In the genomic region with DNA sequence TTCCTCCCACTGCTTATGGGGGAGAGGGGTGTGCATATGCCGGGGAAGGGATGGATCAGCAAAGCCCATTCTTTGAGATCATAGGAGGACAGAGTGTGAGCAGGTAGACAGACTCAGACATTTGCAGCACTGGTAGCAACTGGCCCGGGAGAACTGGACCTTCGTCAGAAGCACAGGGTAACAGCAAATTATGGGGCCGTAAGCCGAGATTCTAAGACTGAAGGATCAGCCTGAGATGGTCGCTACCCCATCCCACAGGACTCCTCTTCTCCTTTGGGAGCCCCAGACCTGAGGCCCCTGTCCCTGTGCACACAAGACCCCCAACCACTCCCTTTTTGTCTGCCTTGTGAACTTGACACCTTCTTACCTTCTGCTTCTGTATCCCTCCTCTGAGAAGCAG, we compare ENCODE assay signal across 23 cellular contexts.
"Had no signal": no experiment of that assay in that cellular context is flagged by ENCODE, and none has a peak within 500 bp of the region (broad histone marks: within the 10 kb centered on the region; RNA-seq: fewer than 3 reads in every experiment).

No MANE protein-coding gene starts in this region.

- H3K36me3 ChIP-seq: esophagus muscularis mucosa, right lobe of liver, stomach, suprapubic skin, tibial nerve had no signal

- H3K27ac Mint-ChIP-seq: activated B cell treated with CpG ODN at 0.5 μM for 24 hours; activated naive CD4-positive, alpha-beta T cell treated with anti-CD3 and anti-CD28 coated beads, Interleukin-2, amount 10 ng/mL, durations not matched to agents 7 days and 5 days; activated T-cell treated with anti-CD3 and anti-CD28 coated beads, Interleukin-2, amount 50 U/mL, for 24 hours; activated T-helper 2 cell treated with anti-CD3 and anti-CD28 coated beads, Interferon-gamma antibody, Interleukin-2, Interleukin-4, amounts not matched to agents 10 μg/mL and 5 μg/mL and 100 μg/mL, durations not matched to agents 14 hours and 24 hours and 36 hours; memory B cell; stimulated activated memory B cell treated with anti-CD40 and anti-IgM and Interleukin-4, amounts not matched to agents 10 μg/mL and 1 μg/mL and 100 μg/mL, for 72 hours; T-cell had no signal

- H3K27me3 ChIP-seq: esophagus muscularis mucosa, hepatocyte, right lobe of liver, stomach had no signal

- H3K27me3 Mint-ChIP-seq: activated B cell treated with CpG ODN at 0.5 μM for 24 hours had no signal

- H3K4me3 ChIP-seq: esophagus muscularis mucosa, hepatocyte, right lobe of liver, stomach, suprapubic skin, tibial nerve had no signal

- H3K36me3 Mint-ChIP-seq: activated naive CD4-positive, alpha-beta T cell treated with anti-CD3 and anti-CD28 coated beads, Interleukin-2, amount 10 ng/mL, durations not matched to agents 7 days and 5 days; brain; memory B cell; stimulated activated memory B cell treated with anti-CD40 and anti-IgM and Interleukin-4, amounts not matched to agents 10 μg/mL and 1 μg/mL and 100 μg/mL, for 72 hours; T-cell had no signal

- DNase-seq: activated B cell treated with CpG ODN at 0.5 μM for 24 hours; activated CD4-positive, alpha-beta T cell treated with anti-CD3 and anti-CD28 coated beads for 4 hours; activated CD4-positive, alpha-beta T cell treated with anti-CD3 and anti-CD28 coated beads, Interleukin-2, amount 50 U/mL, for 48 hours; activated naive CD4-positive, alpha-beta T cell treated with anti-CD3 and anti-CD28 coated beads, Interleukin-2, amount 10 ng/mL, durations not matched to agents 7 days and 5 days; activated T-cell treated with anti-CD3 and anti-CD28 coated beads, Interleukin-2, amount 50 U/mL, for 24 hours; aorta; effector memory CD4-positive, alpha-beta T cell; glutamatergic neuron; occipital lobe; right lobe of liver; small intestine; stimulated activated CD4-positive, alpha-beta T cell treated with anti-CD3 and anti-CD28 coated beads, Interleukin-2, amount 100 ng/mL, for 24 hours; stomach; T1000 had no signal

- H3K9me3 Mint-ChIP-seq: activated B cell treated with CpG ODN at 0.5 μM for 24 hours; activated naive CD4-positive, alpha-beta T cell treated with anti-CD3 and anti-CD28 coated beads, Interleukin-2, amount 10 ng/mL, durations not matched to agents 7 days and 5 days; activated T-cell treated with anti-CD3 and anti-CD28 coated beads, Interleukin-2, amount 50 U/mL, for 24 hours; activated T-helper 2 cell treated with anti-CD3 and anti-CD28 coated beads, Interferon-gamma antibody, Interleukin-2, Interleukin-4, amounts not matched to agents 10 μg/mL and 5 μg/mL and 100 μg/mL, durations not matched to agents 14 hours and 24 hours and 36 hours; brain; memory B cell; stimulated activated memory B cell treated with anti-CD40 and anti-IgM and Interleukin-4, amounts not matched to agents 10 μg/mL and 1 μg/mL and 100 μg/mL, for 72 hours; T-cell had no signal

- H3K4me1 ChIP-seq: right lobe of liver, suprapubic skin had no signal

- H3K9me3 ChIP-seq: esophagus muscularis mucosa, right lobe of liver, stomach, suprapubic skin, tibial nerve had no signal

- H3K4me3 Mint-ChIP-seq: activated B cell treated with CpG ODN at 0.5 μM for 24 hours; activated naive CD4-positive, alpha-beta T cell treated with anti-CD3 and anti-CD28 coated beads, Interleukin-2, amount 10 ng/mL, durations not matched to agents 7 days and 5 days; activated T-cell treated with anti-CD3 and anti-CD28 coated beads, Interleukin-2, amount 50 U/mL, for 24 hours; brain; memory B cell; stimulated activated memory B cell treated with anti-CD40 and anti-IgM and Interleukin-4, amounts not matched to agents 10 μg/mL and 1 μg/mL and 100 μg/mL, for 72 hours had no signal

- H3K27ac ChIP-seq: hepatocyte, right lobe of liver, stomach, suprapubic skin, tibial nerve had no signal

- ATAC-seq: right lobe of liver; stimulated activated memory B cell treated with anti-CD40 and anti-IgM and Interleukin-4, amounts not matched to agents 10 μg/mL and 1 μg/mL and 100 μg/mL, for 72 hours; T-cell had no signal
